In genomic region chr1:37817481-37817880, GRCh38 we compare ENCODE assay signal across 13 cellular contexts. TPM values are rescaled to one million over a fixed set of nuclear protein-coding genes. Genes with fewer than 3 reads are reported as not detected.
DNase-seq lines count a peak whose midpoint lies in the region; ATAC-seq and TF ChIP-seq lines count a peak whose summit lies in the region.
"Had no signal": no experiment of that assay in that cellular context is flagged by ENCODE, and none has a peak within 500 bp of the region (broad histone marks: within the 10 kb centered on the region; RNA-seq: fewer than 3 reads in every experiment).

No MANE protein-coding gene starts in this region.

- no peaks in the 10 kb centered on the region for H3K9me3 Mint-ChIP-seq in type B pancreatic cell

- no peak for TF ChIP-seq CTCF in type B pancreatic cell (conservative IDR thresholded peaks at IDR 0.05)
- TF ChIP-seq CTCF in coronary artery (IDR thresholded peaks at IDR 0.05) = no peak

- H3K27ac ChIP-seq in cingulate gyrus (ENCODE audit: low read depth, low read length) = peak overlapping the region; percentile 96
- no peak overlapping the region for H3K27ac ChIP-seq in coronary artery
- H3K27ac ChIP-seq: tibial artery had no signal

- H3K36me3 Mint-ChIP-seq in type B pancreatic cell = peaks cover 15% of the 10 kb centered on the region

- H3K4me1 Mint-ChIP-seq in type B pancreatic cell (ENCODE audit: unreplicated experiment) = no peaks in the 10 kb centered on the region

- peak overlapping the region; percentile 13 for H3K27ac Mint-ChIP-seq in type B pancreatic cell

- ATAC-seq in Right ventricle myocardium superior (ENCODE audit: poor library complexity) (peak; percentile 66), left lobe of liver (peak; percentile 91), HG03039 (IDR thresholded peaks at IDR 0.05; ENCODE audit: unreplicated experiment) (no peak)
- ATAC-seq: Panc1 had no signal

- H3K4me3 Mint-ChIP-seq in type B pancreatic cell = no peak overlapping the region

- intact Hi-C loops in Right ventricle myocardium superior (cut with DNase I) = no loop called here
- intact Hi-C loops in cardiac septum (cut with DNase I) = no loop called here

- no peak overlapping the region for H3K4me3 ChIP-seq in coronary artery
- H3K4me3 ChIP-seq: HAP-1, tibial artery had no signal

- H3K27me3 Mint-ChIP-seq in type B pancreatic cell = no peaks in the 10 kb centered on the region

- peak; percentile 54 for DNase-seq in Right ventricle myocardium superior
- DNase-seq in cardiac septum (ENCODE audit: low spot score) = no peak
- DNase-seq in left lobe of liver (ENCODE audit: low spot score) = peak; percentile 76
- no peak for DNase-seq in type B pancreatic cell (ENCODE audit: extremely low spot score, unreplicated experiment)
- no peak for DNase-seq in NCI-H446 (lab: John Stamatoyannopoulos, UW)
- DNase-seq in coronary artery (ENCODE audit: low spot score) = no peak
- DNase-seq: activated gamma-delta T cell treated with Interleukin-2 at 50 U/mL for 16 hours; effector CD4-positive, alpha-beta T cell; tibial artery had no signal

RNA-seq across cellular contexts. Expression of gene YRDC, which starts 9.5 kb away (rescaled TPM):
- total RNA-seq in Right ventricle myocardium superior = 4.5 TPM
- 6.3 TPM for total RNA-seq in cardiac septum
- total RNA-seq in left lobe of liver = 4.8 TPM
- total RNA-seq in type B pancreatic cell (ENCODE audit: low replicate concordance) = 12.7 and 19.2 TPM in 2 replicates

RNA-seq across cellular contexts. Expression of gene C1orf122, which starts 9.9 kb away (rescaled TPM):
- total RNA-seq in Right ventricle myocardium superior (52.2 TPM), cardiac septum (52.1 TPM), left lobe of liver (36.1 TPM), type B pancreatic cell (ENCODE audit: low replicate concordance) (38.9 and 49.6 TPM in 2 replicates)

RNA-seq across cellular contexts. Expression of gene MANEAL, which starts 23.8 kb away (rescaled TPM):
- 0.91 TPM for total RNA-seq in Right ventricle myocardium superior
- total RNA-seq in cardiac septum = 2.1 TPM
- 4.3 TPM for total RNA-seq in left lobe of liver
- total RNA-seq in type B pancreatic cell (ENCODE audit: low replicate concordance) = 11.6 and 21.1 TPM in 2 replicates

RNA-seq across cellular contexts. Expression of gene MTF1, which starts 41.9 kb away (rescaled TPM):
- total RNA-seq in Right ventricle myocardium superior (12.5 TPM), cardiac septum (16.0 TPM), left lobe of liver (6.6 TPM), type B pancreatic cell (ENCODE audit: low replicate concordance) (20.5 and 20.7 TPM in 2 replicates)

RNA-seq across cellular contexts. Expression of gene EPHA10, which starts 52.6 kb away (rescaled TPM):
- total RNA-seq in Right ventricle myocardium superior (0.13 TPM), cardiac septum (not detected), left lobe of liver (0.03 TPM), type B pancreatic cell (ENCODE audit: low replicate concordance) (0.97 and 1.0 TPM in 2 replicates)

Comparison
In these comparisons a context has a peak if more than half of its experiments do, and no peak if none do; other contexts are left out.
1. DNase-seq: peak in Right ventricle myocardium superior (single experiment) and left lobe of liver (single experiment); none in cardiac septum (single experiment), type B pancreatic cell (single experiment), NCI-H446 (0 of 2) and coronary artery (single experiment).